Comparison of ENCODE assay signal across 27 cellular contexts in the genomic region with DNA sequence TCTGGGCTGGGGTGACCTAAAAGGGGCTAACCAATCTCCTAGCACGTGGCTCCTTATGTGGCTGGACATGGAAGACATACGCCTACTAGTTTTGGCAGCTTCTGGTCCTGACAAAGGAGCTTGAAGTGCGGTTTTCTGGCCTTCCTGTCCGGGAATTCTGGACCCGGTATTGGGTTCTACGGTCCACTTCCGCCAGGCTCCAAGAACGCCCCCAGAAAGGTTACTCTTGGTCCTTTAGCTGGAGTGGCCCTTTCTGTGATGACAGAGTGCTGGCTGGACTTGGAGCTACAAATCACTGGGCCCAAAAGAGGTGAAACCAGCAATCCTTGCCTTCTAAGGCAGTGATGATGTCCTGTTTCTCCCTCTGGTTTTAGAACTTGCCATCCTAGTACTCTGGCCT.
"Had no signal": no experiment of that assay in that cellular context is flagged by ENCODE, and none has a peak within 500 bp of the region (broad histone marks: within the 10 kb centered on the region; RNA-seq: fewer than 3 reads in every experiment).

No MANE protein-coding gene starts in this region.

- H3K4me3 ChIP-seq: PC-9, SJSA1 had no signal

- H3K9me3 ChIP-seq: SJSA1, SK-N-SH had no signal

- DNase-seq: activated CD4-positive, alpha-beta T cell treated with anti-CD3 and anti-CD28 coated beads for 36 hours; activated CD4-positive, alpha-beta T cell treated with anti-CD3 and anti-CD28 coated beads, Interleukin-2, amount 10 ng/mL, durations not matched to agents 7 days and 5 days; activated CD4-positive, alpha-beta T cell treated with anti-CD3 and anti-CD28 coated beads, Interleukin-2, amount 50 U/mL, for 48 hours; activated CD8-positive, alpha-beta T cell treated with anti-CD3 and anti-CD28 coated beads, Interleukin-2, amount 10 ng/mL, durations not matched to agents 7 days and 5 days; activated gamma-delta T cell; activated naive CD4-positive, alpha-beta T cell treated with Interleukin-2 at 50 U/mL for 16 hours; activated naive CD8-positive, alpha-beta T cell treated with anti-CD3 and anti-CD28 coated beads, Interleukin-2, amount 10 ng/mL, durations not matched to agents 7 days and 5 days; activated T-cell treated with anti-CD3 and anti-CD28 coated beads, Interleukin-2, amount 50 U/mL, for 24 hours; brain microvascular endothelial cell; MM.1S; MV-4-11; NCI-H1092; NCI-H1436 treated with DMSO at 0.1 percent for 48 hours; NCI-H1694 treated with DMSO at 0.1 percent for 48 hours; NCI-H2029; NCI-H510A; NCI-H526; NCI-H748 treated with DMSO at 0.1 percent for 48 hours; NK-92 treated with Interleukin-12 subunit alpha and Interleukin-12 subunit beta, amount 100 ng/mL, for 24 hours; PC-9; SHP77 treated with DMSO at 0.1 percent for 48 hours; SK-N-SH had no signal

- FAIRE-seq: TTC549 had no signal

- H3K27ac ChIP-seq: brain microvascular endothelial cell, KMS-11, PC-9, SJSA1 had no signal

- H3K27me3 ChIP-seq: brain microvascular endothelial cell, SJSA1 had no signal

- ATAC-seq: activated CD4-positive, alpha-beta T cell treated with anti-CD3 and anti-CD28 coated beads for 36 hours; activated CD4-positive, CD25-positive, alpha-beta regulatory T cell treated with anti-CD3 and anti-CD28 coated beads, Interleukin-2, amount 50 U/mL, for 24 hours; activated CD8-positive, alpha-beta T cell treated with anti-CD3 and anti-CD28 coated beads, Interleukin-2, amount 10 ng/mL, durations not matched to agents 7 days and 5 days; WTC11 had no signal
